Comparison of ENCODE assay signal across 12 cellular contexts in genomic region chr1:221716713-221717490, GRCh38. TPM values are rescaled to one million over a fixed set of nuclear protein-coding genes. Genes with fewer than 3 reads are reported as not detected.
A peak's percentile ranks its signal among the peaks of the same experiment; 100 is the strongest.
DNase-seq lines count a peak whose midpoint lies in the region; TF ChIP-seq lines count a peak whose summit lies in the region.
"Had no signal": no experiment of that assay in that cellular context is flagged by ENCODE, and none has a peak within 500 bp of the region (broad histone marks: within the 10 kb centered on the region; RNA-seq: fewer than 3 reads in every experiment).

No MANE protein-coding gene starts in this region.

- H3K4me1 Mint-ChIP-seq in glutamatergic neuron (ENCODE audit: low read depth, unreplicated experiment) = peaks cover 36% of the 10 kb centered on the region

- H4K20me1 ChIP-seq in osteoblast (ENCODE audit: insufficient read depth, low read length) = no peaks in the 10 kb centered on the region

- no peak overlapping the region for H2AFZ ChIP-seq in osteoblast (ENCODE audit: low read length)
- H2AFZ ChIP-seq: GM23248 had no signal

- no peak overlapping the region for H3K4me3 ChIP-seq in retinal pigment epithelial cell (ENCODE audit: low read length)
- no peak overlapping the region for H3K4me3 ChIP-seq in osteoblast (ENCODE audit: insufficient read depth, low read length)
- H3K4me3 ChIP-seq: GM23248 had no signal

- peak; percentile 27 for DNase-seq in ELF-1 (ENCODE audit: low read depth, low spot score)
- no peak for DNase-seq in glutamatergic neuron
- peak; percentile 84 for DNase-seq in retinal pigment epithelial cell (ENCODE audit: low read depth)
- DNase-seq in NCI-H2171 treated with DMSO at 0.1 percent for 48 hours (lab: John Stamatoyannopoulos, UW) = no peak
- no peak for DNase-seq in NAMALWA (ENCODE audit: low spot score)
- no peak for DNase-seq in osteoblast (ENCODE audit: insufficient read length, low spot score, missing footprints)
- DNase-seq in stimulated activated CD4-positive, alpha-beta T cell treated with anti-CD3 and anti-CD28 coated beads, Interleukin-2, amount 100 ng/mL, for 24 hours = no peak
- DNase-seq: GM23248, NCI-H1436 treated with DMSO at 0.1 percent for 48 hours, SHP77 treated with DMSO at 0.1 percent for 48 hours had no signal

- H3K4me1 ChIP-seq in osteoblast (ENCODE audit: insufficient read depth, low read length) = peaks cover 63% of the 10 kb centered on the region

- H3K36me3 ChIP-seq in osteoblast (ENCODE audit: insufficient read depth, low read length) = no peaks in the 10 kb centered on the region

- no peaks in the 10 kb centered on the region for H3K27me3 ChIP-seq in osteoblast (ENCODE audit: insufficient read depth, low read length)

- H3K9me3 Mint-ChIP-seq in glutamatergic neuron (ENCODE audit: unreplicated experiment) = peaks cover 6% of the 10 kb centered on the region

- no peaks in the 10 kb centered on the region for H3K9me3 ChIP-seq in osteoblast (ENCODE audit: low read depth, low read length)

- H3K4me3 Mint-ChIP-seq in glutamatergic neuron (ENCODE audit: unreplicated experiment) = peak overlapping the region; percentile 12
- H3K4me3 Mint-ChIP-seq: neural crest cell had no signal

- H3K36me3 Mint-ChIP-seq in glutamatergic neuron (ENCODE audit: unreplicated experiment) = no peaks in the 10 kb centered on the region

- H3K27me3 Mint-ChIP-seq in glutamatergic neuron (ENCODE audit: unreplicated experiment) = no peaks in the 10 kb centered on the region

- H3K79me2 ChIP-seq in osteoblast (ENCODE audit: insufficient read depth, low read length) = peaks cover 86% of the 10 kb centered on the region

- no peak for TF ChIP-seq CTCF in VCaP (conservative IDR thresholded peaks at IDR 0.05)
- no peak for TF ChIP-seq CTCF in glutamatergic neuron (IDR thresholded peaks at IDR 0.05; ENCODE audit: partially characterized antibody, unreplicated experiment)
- TF ChIP-seq CTCF in retinal pigment epithelial cell (conservative IDR thresholded peaks at IDR 0.05; ENCODE audit: low read depth, low read length) = no peak
- no peak for TF ChIP-seq CTCF in osteoblast (IDR thresholded peaks at IDR 0.05; ENCODE audit: extremely low read depth, low read depth, low read length)

- peak overlapping the region; percentile 17 for H3K27ac Mint-ChIP-seq in glutamatergic neuron (ENCODE audit: unreplicated experiment)

- H3K27ac ChIP-seq in VCaP = 0 out of 2 replicates have a peak overlapping the region, but pooled peaks have one; percentile 30
- no peak overlapping the region for H3K27ac ChIP-seq in osteoblast (ENCODE audit: low read depth, low read length)
- H3K27ac ChIP-seq: GM23248 had no signal

- H3K4me2 ChIP-seq in osteoblast (ENCODE audit: insufficient read depth, low read length) = no peak overlapping the region

RNA-seq across cellular contexts. Expression of gene DUSP10, which starts 25.0 kb away (rescaled TPM):
- total RNA-seq in glutamatergic neuron (ENCODE audit: unreplicated experiment) = 21.5 TPM
- 62.2 and 69.5 TPM in 2 replicates for total RNA-seq in osteoblast

Comparison
In these comparisons a context has a peak if more than half of its experiments do, and no peak if none do; other contexts are left out.
1. DNase-seq: peak in ELF-1 (single experiment) and retinal pigment epithelial cell (single experiment); none in glutamatergic neuron (single experiment), NCI-H2171 treated with DMSO at 0.1 percent for 48 hours (single experiment), NAMALWA (single experiment), osteoblast (single experiment) and stimulated activated CD4-positive, alpha-beta T cell treated with anti-CD3 and anti-CD28 coated beads, Interleukin-2, amount 100 ng/mL, for 24 hours (0 of 2).